In genomic region chr12:57752668-57753000, GRCh38 we compare ENCODE assay signal across 1 cellular context.
TF ChIP-seq lines count a peak whose summit lies in the region.

No MANE protein-coding gene starts in this region.

TF ChIP-seq in SK-N-SH, 30 proteins besides CTCF, POLR2A, EP300 and RAD21 (continued from another document):
- TF ChIP-seq ZBTB33 (IDR thresholded peaks at IDR 0.05; ENCODE audit: borderline replicate concordance, low read depth) (no peak), RXRA (IDR thresholded peaks at IDR 0.05; ENCODE audit: borderline replicate concordance, low read depth) (no peak), FOXM1 (IDR thresholded peaks at IDR 0.05; ENCODE audit: low read depth) (no peak), NFIC (IDR thresholded peaks at IDR 0.05; ENCODE audit: borderline replicate concordance) (no peak), PBX3 (IDR thresholded peaks at IDR 0.05) (no peak), TAF1 (IDR thresholded peaks at IDR 0.05; ENCODE audit: borderline replicate concordance, low read depth, low read length) (no peak), RCOR1 (IDR thresholded peaks at IDR 0.05; ENCODE audit: low read length) (no peak), FOXJ3 (CRISPR knock-in tag; IDR thresholded peaks at IDR 0.05) (no peak)
TF ChIP-seq in SK-N-SH: peak in this region for 0.
